8 cellular contexts compared by ENCODE assay signal in the genomic region with DNA sequence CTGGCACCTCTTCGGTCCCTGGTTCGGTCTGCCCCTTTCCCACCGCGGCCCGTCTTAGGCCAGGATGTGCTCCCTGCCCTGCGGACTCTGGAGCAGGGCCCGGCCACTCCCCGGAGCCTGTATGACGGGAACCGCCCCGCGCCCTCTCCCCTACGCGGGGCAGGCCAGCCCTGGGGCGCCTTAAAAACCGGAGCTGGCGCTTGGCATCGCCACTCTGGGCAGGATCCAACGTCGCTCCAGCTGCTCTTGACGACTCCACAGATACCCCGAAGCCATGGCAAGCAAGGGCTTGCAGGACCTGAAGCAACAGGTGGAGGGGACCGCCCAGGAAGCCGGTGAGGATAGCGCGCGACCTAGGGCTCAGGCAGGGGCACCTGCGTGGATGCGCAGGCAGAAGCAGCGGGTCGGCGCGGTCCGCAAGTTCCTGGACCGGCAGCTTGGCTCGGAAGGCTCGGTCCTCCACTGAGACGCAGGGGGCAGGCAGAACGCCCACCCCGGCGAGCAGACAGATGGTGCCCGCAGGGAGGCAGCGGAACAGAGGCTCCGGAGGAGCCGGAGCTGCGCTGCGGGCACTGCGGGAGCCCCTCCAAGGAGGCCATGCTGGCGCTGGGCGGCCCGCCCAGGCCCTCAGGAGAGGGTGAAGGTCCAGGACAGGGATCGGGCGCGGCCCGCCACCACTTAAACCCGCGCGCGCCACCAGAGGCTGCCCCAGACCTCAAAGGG. TPM values are rescaled to one million over a fixed set of nuclear protein-coding genes. Genes with fewer than 3 reads are reported as not detected.
DNase-seq lines count a peak whose midpoint lies in the region; ATAC-seq, FAIRE-seq and TF ChIP-seq lines count a peak whose summit lies in the region.

A gene (plus strand): TSS at position 212 of the 723 bp plus-strand sequence. CDS start 63 bp downstream, at position 275.

- peaks cover 20% of the 10 kb centered on the region for H3K9me1 ChIP-seq in IMR-90 (ENCODE audit: insufficient read depth, low read length)
- peaks cover 2% of the 10 kb centered on the region for H3K9me1 ChIP-seq in keratinocyte (ENCODE audit: control insufficient read depth, extremely low read depth, insufficient read depth, low read length)

- peak; percentile 61 for FAIRE-seq in keratinocyte (lab: Jason Lieb, UNC)

- TF ChIP-seq POLR2A in IMR-90 (IDR thresholded peaks at IDR 0.05; ENCODE audit: low read depth, low read length), result no peak

- H3K4ac ChIP-seq in IMR-90 (ENCODE audit: low read depth, low read length), result peak within 1 kb of the TSS; percentile 67

- peak within 1 kb of the TSS; percentile 92 for H2AFZ ChIP-seq in IMR-90 (replicated peaks; ENCODE audit: low read length, poor library complexity)
- peak within 1 kb of the TSS; percentile 36 for H2AFZ ChIP-seq in keratinocyte (ENCODE audit: control insufficient read depth, low read length)

- ATAC-seq in IMR-90 (ENCODE audit: low read depth), result no peak
- ATAC-seq in HG02884 (IDR thresholded peaks at IDR 0.05; ENCODE audit: unreplicated experiment), result no peak
- ATAC-seq in HG02642 (IDR thresholded peaks at IDR 0.05; ENCODE audit: poor library complexity, unreplicated experiment), result no peak
- ATAC-seq in GM18502 (IDR thresholded peaks at IDR 0.05; ENCODE audit: poor library complexity, unreplicated experiment), result no peak

- peak within 1 kb of the TSS; percentile 18; the same call in 1 of the 2 replicates for H4K91ac ChIP-seq in IMR-90 (ENCODE audit: insufficient read depth, low read depth, low read length)

- H4K20me1 ChIP-seq in IMR-90 (ENCODE audit: insufficient read depth, low read length) (no peaks in the 10 kb centered on the region; the same call in 1 of the 2 replicates), keratinocyte (ENCODE audit: control insufficient read depth, extremely low read depth, insufficient read depth, low read length) (no peaks in the 10 kb centered on the region)

- H3K4me2 ChIP-seq in IMR-90 (ENCODE audit: low read depth, low read length) (peak within 1 kb of the TSS; percentile 24), keratinocyte (ENCODE audit: control insufficient read depth, extremely low read depth, insufficient read depth, low read depth, low read length) (peak within 1 kb of the TSS; percentile 98)

- H3K36me3 ChIP-seq in IMR-90 (ENCODE audit: control insufficient read depth, insufficient read depth, low read length), result no peaks in the 10 kb centered on the region
- peaks cover 2 to 6% of the 10 kb centered on the region in 2 experiments for H3K36me3 ChIP-seq in keratinocyte (ENCODE audit: control insufficient read depth in 2 of 2, extremely low read depth in 1 of 2, insufficient read depth in 2 of 2, low read length in 2 of 2)

- peak within 1 kb of the TSS; percentile 99 for H2AK9ac ChIP-seq in IMR-90 (replicated peaks; ENCODE audit: low read depth, low read length, poor library complexity)

- H2AK5ac ChIP-seq in IMR-90 (ENCODE audit: low read depth, low read length), result peak within 1 kb of the TSS; percentile 61

- DNase-seq in IMR-90 (no peak), astrocyte of the cerebellum (ENCODE audit: low read depth) (no peak), keratinocyte (ENCODE audit: low read depth, low spot score) (no peak), KBM-7 (no peak)

- TF ChIP-seq CTCF in IMR-90 (conservative IDR thresholded peaks at IDR 0.05; ENCODE audit: low read depth, low read length) (no peak), astrocyte of the cerebellum (IDR thresholded peaks at IDR 0.05; ENCODE audit: low read depth, low read length, missing control alignments) (no peak), keratinocyte (optimal IDR thresholded peaks at IDR 0.05 in 1 of 3, IDR thresholded peaks at IDR 0.05 in 1 of 3, conservative IDR thresholded peaks at IDR 0.05 in 1 of 3; ENCODE audit: extremely low read depth in 1 of 3, insufficient read depth in 2 of 3, low read length in 3 of 3) (no peak), subcutaneous adipose tissue (IDR thresholded peaks at IDR 0.05; ENCODE audit: low read depth) (no peak)

- no peak within 1 kb of the TSS for H3K4me3 ChIP-seq in IMR-90 (ENCODE audit: insufficient read depth, low read depth, low read length)
- H3K4me3 ChIP-seq in astrocyte of the cerebellum (ENCODE audit: low read depth, low read length), result peak within 1 kb of the TSS; percentile 26
- H3K4me3 ChIP-seq in keratinocyte (ENCODE audit: control insufficient read depth in 2 of 3, extremely low read depth in 1 of 3, insufficient read depth in 2 of 3, low read depth in 1 of 3, low read length in 3 of 3), result peak within 1 kb of the TSS; percentile 61 to 95 (median 82)

- H3K18ac ChIP-seq in IMR-90 (ENCODE audit: low read depth, low read length), result no peak within 1 kb of the TSS

- H4K8ac ChIP-seq in IMR-90 (ENCODE audit: low read depth in 2 of 2, low read length in 2 of 2), result peak within 1 kb of the TSS in 1 of 2 experiments; percentile 21; a peak in 1 of 4 replicates

- intact Hi-C loops in IMR-90 (cut with micrococcal nuclease), result loop anchor here (2.0 kb wide), 1 partner anchor 124 kb away; no protein-coding TSS in a partner anchor

- peak within 1 kb of the TSS; percentile 37 for H3K14ac ChIP-seq in IMR-90 (replicated peaks; ENCODE audit: low read depth, low read length)

- no TSS peak for BruUV-seq in IMR-90 (replicated peaks; lab: Mats Ljungman, UMichigan)

- H3K9ac ChIP-seq in IMR-90 (ENCODE audit: low read depth, low read length) (peak within 1 kb of the TSS; percentile 29; the same call in 1 of the 2 replicates), keratinocyte (ENCODE audit: control insufficient read depth, extremely low read depth, insufficient read depth, low read length) (peak within 1 kb of the TSS; percentile 99)

- 38% methylated on average over 32 of the region's 59 CpGs; no CpG with 5 or more reads in 1 of the 2 experiments for WGBS in IMR-90 (ENCODE audit: extremely low coverage in 2 of 2, insufficient read length in 1 of 2), 2 experiments

- POLR2A ChIA-PET in IMR-90 (lab: Charles Lee; ENCODE audit: unreplicated experiment), result no interaction called here

- H3K4me1 ChIP-seq in IMR-90 (ENCODE audit: control insufficient read depth, insufficient read depth, low read length), result peaks cover 36% of the 10 kb centered on the region
- peaks cover 59% of the 10 kb centered on the region for H3K4me1 ChIP-seq in keratinocyte (ENCODE audit: control insufficient read depth, extremely low read depth, insufficient read depth, low read length)

- H3K27me3 ChIP-seq in IMR-90 (ENCODE audit: control insufficient read depth, insufficient read depth, low read length) (no peaks in the 10 kb centered on the region), keratinocyte (ENCODE audit: control insufficient read depth, extremely low read depth, insufficient read depth, low read length) (no peaks in the 10 kb centered on the region)

- no peak within 1 kb of the TSS; the same call in 1 of the 2 replicates for H2BK20ac ChIP-seq in IMR-90 (ENCODE audit: low read depth, low read length)

- no peak within 1 kb of the TSS for H4K5ac ChIP-seq in IMR-90 (ENCODE audit: low read depth, low read length)

- CTCF ChIA-PET in IMR-90 (lab: Yijun Ruan, JAX), result no interaction called here

- H3K27ac ChIP-seq in IMR-90 (ENCODE audit: insufficient read depth, low read length), result no peak within 1 kb of the TSS; the same call in 1 of the 2 replicates
- peak within 1 kb of the TSS; percentile 100 for H3K27ac ChIP-seq in keratinocyte (ENCODE audit: control insufficient read depth, insufficient read depth, low read length)

- no peak within 1 kb of the TSS for H2BK15ac ChIP-seq in IMR-90 (ENCODE audit: low read depth, low read length)

- dilution Hi-C loops in IMR-90 (cut with HindIII; ENCODE audit: low sequenced_read_pairs, unreplicated experiment), result no loop called here
- dilution Hi-C loops in keratinocyte (cut with MboI; ENCODE audit: extremely low pct_ligation_motif_present, low sequenced_read_pairs), result no loop called here

- H3K79me1 ChIP-seq in IMR-90 (ENCODE audit: low read depth in 1 of 2, low read length in 2 of 2), result peaks cover 0 to 40% of the 10 kb centered on the region in 2 experiments; a peak in 3 of 4 replicates

- peaks cover 31% of the 10 kb centered on the region for H3K79me2 ChIP-seq in keratinocyte (ENCODE audit: control insufficient read depth, insufficient read depth, low read length)

- H2BK120ac ChIP-seq in IMR-90 (ENCODE audit: low read depth, low read length), result 0 out of 2 replicates have a peak within 1 kb of the TSS, but pooled peaks have one; percentile 2

- H3K23ac ChIP-seq in IMR-90 (ENCODE audit: low read depth, low read length), result peak within 1 kb of the TSS; percentile 81; the same call in 1 of the 2 replicates

- H3K9me3 ChIP-seq in IMR-90 (ENCODE audit: control insufficient read depth, insufficient read depth, low read length) (no peaks in the 10 kb centered on the region), keratinocyte (ENCODE audit: control insufficient read depth, low read depth, low read length) (no peaks in the 10 kb centered on the region)

- in situ Hi-C loops in IMR-90 (cut with MboI; ENCODE audit: low sequenced_read_pairs), result no loop called here
- in situ Hi-C loops in astrocyte of the cerebellum (cut with HindIII; ENCODE audit: low sequenced_read_pairs), result no loop called here
- in situ Hi-C loops in KBM-7 (cut with MboI; ENCODE audit: low pct_unique_long_range_greater_than_20kb, low sequenced_read_pairs), result no loop called here

- peak within 1 kb of the TSS; percentile 41 for H2BK5ac ChIP-seq in IMR-90 (ENCODE audit: low read depth, low read length, poor library complexity, severe bottlenecking)

- H3K56ac ChIP-seq in IMR-90 (ENCODE audit: extremely low read depth, insufficient read depth, low read length), result no peak within 1 kb of the TSS

- TF ChIP-seq RAD21 in IMR-90 (IDR thresholded peaks at IDR 0.05; ENCODE audit: low read length), result no peak

RNA-seq across cellular contexts. Expression of the gene that starts here (rescaled TPM):
- 2.3 and 2.5 TPM in 2 replicates for total RNA-seq in IMR-90 (2012; rRNA removed)
- polyA plus RNA-seq in IMR-90 (2012; rRNA removed), result 7.2 and 12.4 TPM in 2 replicates
- 4.7 and 10.7 TPM in 2 replicates for polyA plus RNA-seq in IMR-90 (2012; cell fraction: cytosol; rRNA removed)
- 1.4 and 1.5 TPM in 2 replicates for polyA plus RNA-seq in IMR-90 (2012; cell fraction: nucleus; rRNA removed; ENCODE audit: low replicate concordance)
- 136 to 164 TPM (median 157 TPM) in 3 replicates for polyA plus RNA-seq in keratinocyte
- polyA plus RNA-seq in keratinocyte (2011; ENCODE audit: low read depth), result 37.4 TPM
- 143 and 145 TPM in 2 replicates for polyA plus RNA-seq in keratinocyte (2011; cell fraction: cytosol; rRNA removed)
- 37.3 and 41.1 TPM in 2 replicates for polyA plus RNA-seq in keratinocyte (2011; cell fraction: nucleus; rRNA removed)
- 84.4 and 286 TPM in 2 replicates for polyA plus RNA-seq in keratinocyte (2012; ENCODE audit: low replicate concordance)
- polyA minus RNA-seq in keratinocyte, result 19.7 to 38.4 TPM (median 31.5 TPM) in 3 replicates
- polyA minus RNA-seq in keratinocyte (2011; cell fraction: cytosol; rRNA and poly(A)+ RNA removed), result 86.5 TPM
- 16.4 and 17.1 TPM in 2 replicates for polyA minus RNA-seq in keratinocyte (2011; cell fraction: nucleus; rRNA and poly(A)+ RNA removed)
- 1,000 to 10,000 TPM in 3 of 4 donors, 100 to 1,000 TPM in 1; 826 to 2,196 (median 1,516) TPM for total RNA-seq in subcutaneous adipose tissue

Comparison
In these comparisons a context has a peak if more than half of its experiments do, and no peak if none do; other contexts are left out.
1. RNA of the gene that starts here (total RNA-seq): 826 to 2,196 TPM in subcutaneous adipose tissue; 2.3 to 2.5 TPM in IMR-90; every median in the first group is over 100 times any median in the second.